1 cellular context compared by ENCODE assay signal in genomic region chr4:68905598-68906237, GRCh38.
TF ChIP-seq lines count a peak whose summit lies in the region.

No MANE protein-coding gene starts in this region.

TF ChIP-seq in H1, 55 proteins besides CTCF, POLR2A, EP300 and RAD21 (continued from another document):
- TF ChIP-seq KDM4A (IDR thresholded peaks at IDR 0.05; ENCODE audit: low read depth, low read length, severe bottlenecking) (peak; percentile 16), PHF8 (conservative IDR thresholded peaks at IDR 0.05; ENCODE audit: low read depth, low read length) (no peak), RFX5 (IDR thresholded peaks at IDR 0.05; ENCODE audit: borderline replicate concordance, low read depth, low read length) (no peak), ATF2 (IDR thresholded peaks at IDR 0.05; ENCODE audit: low read length) (no peak), TEAD4 (IDR thresholded peaks at IDR 0.05; ENCODE audit: low read depth, low read length) (no peak), NRF1 (IDR thresholded peaks at IDR 0.05; ENCODE audit: low read depth, low read length) (no peak), ZNF274 (IDR thresholded peaks at IDR 0.05; ENCODE audit: borderline replicate concordance, extremely low read depth, low read length) (no peak), GABPA (IDR thresholded peaks at IDR 0.05; ENCODE audit: borderline replicate concordance, insufficient read depth, low read length) (no peak), KDM1A (IDR thresholded peaks at IDR 0.05; ENCODE audit: borderline replicate concordance, low read length) (no peak), YY1 (IDR thresholded peaks at IDR 0.05; ENCODE audit: low read depth, low read length) (no peak), BACH1 (IDR thresholded peaks at IDR 0.05; ENCODE audit: low read length) (no peak), GTF2F1 (IDR thresholded peaks at IDR 0.05; ENCODE audit: borderline replicate concordance, low read depth, low read length) (no peak), BCL11A (IDR thresholded peaks at IDR 0.05; ENCODE audit: low read depth in 2 of 2, low read length in 2 of 2) (peak in 1 of 2 experiments; percentile 69), MAFK (IDR thresholded peaks at IDR 0.05; ENCODE audit: low read depth, low read length) (no peak), SIN3A (conservative IDR thresholded peaks at IDR 0.05 in 1 of 2, IDR thresholded peaks at IDR 0.05 in 1 of 2; ENCODE audit: low read depth in 1 of 2, low read length in 2 of 2) (no peak), CREB1 (IDR thresholded peaks at IDR 0.05) (no peak), JUND (IDR thresholded peaks at IDR 0.05; ENCODE audit: low read length) (no peak), SP1 (IDR thresholded peaks at IDR 0.05; ENCODE audit: low read depth, low read length) (peak; percentile 97), BRCA1 (IDR thresholded peaks at IDR 0.05; ENCODE audit: low read depth, low read length) (no peak), CEBPB (IDR thresholded peaks at IDR 0.05; ENCODE audit: low read depth, low read length) (no peak), TAF1 (IDR thresholded peaks at IDR 0.05; ENCODE audit: low read depth, low read length) (no peak; the same call in 1 of the 2 replicates), SRF (IDR thresholded peaks at IDR 0.05; ENCODE audit: low read depth, low read length) (no peak), TAF7 (optimal IDR thresholded peaks at IDR 0.05; ENCODE audit: borderline replicate concordance, low read depth, low read length) (no peak), SUZ12 (IDR thresholded peaks at IDR 0.05; ENCODE audit: low read length) (no peak), JUN (IDR thresholded peaks at IDR 0.05; ENCODE audit: low read depth, low read length) (no peak), EGR1 (IDR thresholded peaks at IDR 0.05; ENCODE audit: borderline replicate concordance, low read depth, low read length) (peak; percentile 28; the same call in 1 of the 2 replicates), POU5F1 (IDR thresholded peaks at IDR 0.05; ENCODE audit: low read depth, low read length) (0 out of 2 replicates have a peak, but pooled peaks have one; percentile 1), SP4 (IDR thresholded peaks at IDR 0.05; ENCODE audit: low read length) (no peak), HDAC6 (IDR thresholded peaks at IDR 0.05; ENCODE audit: low read depth, low read length) (no peak), NANOG (IDR thresholded peaks at IDR 0.05; ENCODE audit: insufficient read depth, low read depth, low read length, poor library complexity, severe bottlenecking) (no peak), TCF12 (IDR thresholded peaks at IDR 0.05; ENCODE audit: low read depth, low read length) (0 out of 2 replicates have a peak, but pooled peaks have one; percentile 50), HDAC2 (IDR thresholded peaks at IDR 0.05; ENCODE audit: borderline replicate concordance in 1 of 2, low read depth in 2 of 2, low read length in 2 of 2) (no peak), SP2 (IDR thresholded peaks at IDR 0.05; ENCODE audit: low read length) (no peak), RXRA (IDR thresholded peaks at IDR 0.05; ENCODE audit: insufficient read depth, low read depth, low read length) (no peak), CHD2 (IDR thresholded peaks at IDR 0.05; ENCODE audit: low read length) (peak; percentile 47; the same call in 1 of the 2 replicates), RNF2 (IDR thresholded peaks at IDR 0.05; ENCODE audit: borderline replicate concordance, low read depth, low read length, missing control alignments, poor library complexity, severe bottlenecking) (no peak), SAP30 (IDR thresholded peaks at IDR 0.05; ENCODE audit: insufficient read depth, insufficient replicate concordance, low read length) (no peak), SIRT6 (IDR thresholded peaks at IDR 0.05; ENCODE audit: low read length) (no peak), CBX8 (IDR thresholded peaks at IDR 0.05; ENCODE audit: borderline replicate concordance, low read depth, low read length) (no peak), TBP (IDR thresholded peaks at IDR 0.05; ENCODE audit: low read depth, low read length) (peak; percentile 15; the same call in 1 of the 2 replicates), CHD1 (IDR thresholded peaks at IDR 0.05; ENCODE audit: low read depth, low read length) (no peak), USF2 (IDR thresholded peaks at IDR 0.05; ENCODE audit: low read length) (no peak), FOSL1 (IDR thresholded peaks at IDR 0.05; ENCODE audit: insufficient read depth, low read depth, low read length) (no peak), CBX5 (IDR thresholded peaks at IDR 0.05; ENCODE audit: low read depth, low read length) (no peak)
- TF ChIP-seq, protein P1, sequence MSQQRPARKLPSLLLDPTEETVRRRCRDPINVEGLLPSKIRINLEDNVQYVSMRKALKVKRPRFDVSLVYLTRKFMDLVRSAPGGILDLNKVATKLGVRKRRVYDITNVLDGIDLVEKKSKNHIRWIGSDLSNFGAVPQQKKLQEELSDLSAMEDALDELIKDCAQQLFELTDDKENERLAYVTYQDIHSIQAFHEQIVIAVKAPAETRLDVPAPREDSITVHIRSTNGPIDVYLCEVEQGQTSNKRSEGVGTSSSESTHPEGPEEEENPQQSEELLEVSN (IDR thresholded peaks at IDR 0.05) = peak; percentile 58
- TF ChIP-seq, protein P2, sequence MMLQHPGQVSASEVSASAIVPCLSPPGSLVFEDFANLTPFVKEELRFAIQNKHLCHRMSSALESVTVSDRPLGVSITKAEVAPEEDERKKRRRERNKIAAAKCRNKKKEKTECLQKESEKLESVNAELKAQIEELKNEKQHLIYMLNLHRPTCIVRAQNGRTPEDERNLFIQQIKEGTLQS (IDR thresholded peaks at IDR 0.05; ENCODE audit: insufficient read depth, low read depth, low read length) = no peak
- TF ChIP-seq, protein P3, sequence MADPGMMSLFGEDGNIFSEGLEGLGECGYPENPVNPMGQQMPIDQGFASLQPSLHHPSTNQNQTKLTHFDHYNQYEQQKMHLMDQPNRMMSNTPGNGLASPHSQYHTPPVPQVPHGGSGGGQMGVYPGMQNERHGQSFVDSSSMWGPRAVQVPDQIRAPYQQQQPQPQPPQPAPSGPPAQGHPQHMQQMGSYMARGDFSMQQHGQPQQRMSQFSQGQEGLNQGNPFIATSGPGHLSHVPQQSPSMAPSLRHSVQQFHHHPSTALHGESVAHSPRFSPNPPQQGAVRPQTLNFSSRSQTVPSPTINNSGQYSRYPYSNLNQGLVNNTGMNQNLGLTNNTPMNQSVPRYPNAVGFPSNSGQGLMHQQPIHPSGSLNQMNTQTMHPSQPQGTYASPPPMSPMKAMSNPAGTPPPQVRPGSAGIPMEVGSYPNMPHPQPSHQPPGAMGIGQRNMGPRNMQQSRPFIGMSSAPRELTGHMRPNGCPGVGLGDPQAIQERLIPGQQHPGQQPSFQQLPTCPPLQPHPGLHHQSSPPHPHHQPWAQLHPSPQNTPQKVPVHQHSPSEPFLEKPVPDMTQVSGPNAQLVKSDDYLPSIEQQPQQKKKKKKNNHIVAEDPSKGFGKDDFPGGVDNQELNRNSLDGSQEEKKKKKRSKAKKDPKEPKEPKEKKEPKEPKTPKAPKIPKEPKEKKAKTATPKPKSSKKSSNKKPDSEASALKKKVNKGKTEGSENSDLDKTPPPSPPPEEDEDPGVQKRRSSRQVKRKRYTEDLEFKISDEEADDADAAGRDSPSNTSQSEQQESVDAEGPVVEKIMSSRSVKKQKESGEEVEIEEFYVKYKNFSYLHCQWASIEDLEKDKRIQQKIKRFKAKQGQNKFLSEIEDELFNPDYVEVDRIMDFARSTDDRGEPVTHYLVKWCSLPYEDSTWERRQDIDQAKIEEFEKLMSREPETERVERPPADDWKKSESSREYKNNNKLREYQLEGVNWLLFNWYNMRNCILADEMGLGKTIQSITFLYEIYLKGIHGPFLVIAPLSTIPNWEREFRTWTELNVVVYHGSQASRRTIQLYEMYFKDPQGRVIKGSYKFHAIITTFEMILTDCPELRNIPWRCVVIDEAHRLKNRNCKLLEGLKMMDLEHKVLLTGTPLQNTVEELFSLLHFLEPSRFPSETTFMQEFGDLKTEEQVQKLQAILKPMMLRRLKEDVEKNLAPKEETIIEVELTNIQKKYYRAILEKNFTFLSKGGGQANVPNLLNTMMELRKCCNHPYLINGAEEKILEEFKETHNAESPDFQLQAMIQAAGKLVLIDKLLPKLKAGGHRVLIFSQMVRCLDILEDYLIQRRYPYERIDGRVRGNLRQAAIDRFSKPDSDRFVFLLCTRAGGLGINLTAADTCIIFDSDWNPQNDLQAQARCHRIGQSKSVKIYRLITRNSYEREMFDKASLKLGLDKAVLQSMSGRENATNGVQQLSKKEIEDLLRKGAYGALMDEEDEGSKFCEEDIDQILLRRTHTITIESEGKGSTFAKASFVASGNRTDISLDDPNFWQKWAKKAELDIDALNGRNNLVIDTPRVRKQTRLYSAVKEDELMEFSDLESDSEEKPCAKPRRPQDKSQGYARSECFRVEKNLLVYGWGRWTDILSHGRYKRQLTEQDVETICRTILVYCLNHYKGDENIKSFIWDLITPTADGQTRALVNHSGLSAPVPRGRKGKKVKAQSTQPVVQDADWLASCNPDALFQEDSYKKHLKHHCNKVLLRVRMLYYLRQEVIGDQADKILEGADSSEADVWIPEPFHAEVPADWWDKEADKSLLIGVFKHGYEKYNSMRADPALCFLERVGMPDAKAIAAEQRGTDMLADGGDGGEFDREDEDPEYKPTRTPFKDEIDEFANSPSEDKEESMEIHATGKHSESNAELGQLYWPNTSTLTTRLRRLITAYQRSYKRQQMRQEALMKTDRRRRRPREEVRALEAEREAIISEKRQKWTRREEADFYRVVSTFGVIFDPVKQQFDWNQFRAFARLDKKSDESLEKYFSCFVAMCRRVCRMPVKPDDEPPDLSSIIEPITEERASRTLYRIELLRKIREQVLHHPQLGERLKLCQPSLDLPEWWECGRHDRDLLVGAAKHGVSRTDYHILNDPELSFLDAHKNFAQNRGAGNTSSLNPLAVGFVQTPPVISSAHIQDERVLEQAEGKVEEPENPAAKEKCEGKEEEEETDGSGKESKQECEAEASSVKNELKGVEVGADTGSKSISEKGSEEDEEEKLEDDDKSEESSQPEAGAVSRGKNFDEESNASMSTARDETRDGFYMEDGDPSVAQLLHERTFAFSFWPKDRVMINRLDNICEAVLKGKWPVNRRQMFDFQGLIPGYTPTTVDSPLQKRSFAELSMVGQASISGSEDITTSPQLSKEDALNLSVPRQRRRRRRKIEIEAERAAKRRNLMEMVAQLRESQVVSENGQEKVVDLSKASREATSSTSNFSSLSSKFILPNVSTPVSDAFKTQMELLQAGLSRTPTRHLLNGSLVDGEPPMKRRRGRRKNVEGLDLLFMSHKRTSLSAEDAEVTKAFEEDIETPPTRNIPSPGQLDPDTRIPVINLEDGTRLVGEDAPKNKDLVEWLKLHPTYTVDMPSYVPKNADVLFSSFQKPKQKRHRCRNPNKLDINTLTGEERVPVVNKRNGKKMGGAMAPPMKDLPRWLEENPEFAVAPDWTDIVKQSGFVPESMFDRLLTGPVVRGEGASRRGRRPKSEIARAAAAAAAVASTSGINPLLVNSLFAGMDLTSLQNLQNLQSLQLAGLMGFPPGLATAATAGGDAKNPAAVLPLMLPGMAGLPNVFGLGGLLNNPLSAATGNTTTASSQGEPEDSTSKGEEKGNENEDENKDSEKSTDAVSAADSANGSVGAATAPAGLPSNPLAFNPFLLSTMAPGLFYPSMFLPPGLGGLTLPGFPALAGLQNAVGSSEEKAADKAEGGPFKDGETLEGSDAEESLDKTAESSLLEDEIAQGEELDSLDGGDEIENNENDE (IDR thresholded peaks at IDR 0.05; ENCODE audit: insufficient replicate concordance, low read length) = peak; percentile 19
- TF ChIP-seq, protein P4, sequence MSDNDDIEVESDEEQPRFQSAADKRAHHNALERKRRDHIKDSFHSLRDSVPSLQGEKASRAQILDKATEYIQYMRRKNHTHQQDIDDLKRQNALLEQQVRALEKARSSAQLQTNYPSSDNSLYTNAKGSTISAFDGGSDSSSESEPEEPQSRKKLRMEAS (IDR thresholded peaks at IDR 0.05) = no peak
